In the genomic region with DNA sequence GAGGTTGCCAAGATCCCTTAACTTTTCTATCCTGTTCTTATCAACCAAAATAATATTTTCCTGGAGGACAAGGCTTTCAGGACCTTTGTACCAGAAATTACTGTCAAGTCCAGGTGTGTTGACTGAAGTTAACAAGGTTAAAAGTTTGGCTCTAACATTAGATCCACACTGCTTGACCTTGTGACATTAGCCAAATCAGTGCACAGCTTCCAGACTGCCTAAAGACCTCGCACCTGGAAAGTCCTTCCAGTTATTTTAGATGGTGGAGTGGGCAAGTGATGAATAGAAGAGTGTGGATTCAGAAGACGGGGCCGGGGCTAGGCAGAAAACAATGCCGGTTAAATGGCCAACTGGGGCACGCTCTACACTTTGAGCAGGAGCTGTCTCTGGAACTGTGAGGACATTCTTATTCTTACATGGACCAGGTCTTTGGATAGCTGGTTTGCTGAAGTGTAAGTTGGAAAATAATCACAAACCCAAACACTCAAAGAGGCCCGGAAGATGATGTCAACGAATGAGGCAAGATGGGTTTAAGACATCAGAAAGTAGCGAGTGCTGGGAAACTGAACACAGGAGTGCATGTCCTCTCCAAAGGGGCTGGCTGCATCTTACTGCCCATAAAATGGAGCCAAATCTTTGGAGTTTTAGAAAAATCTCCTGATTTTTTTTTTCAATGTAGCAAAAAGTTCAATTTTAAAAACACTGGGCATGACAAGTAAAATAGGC, we compare ENCODE assay signal across 15 cellular contexts. TPM values are rescaled to one million over a fixed set of nuclear protein-coding genes. Genes with fewer than 3 reads are reported as not detected.
DNase-seq lines count a peak whose midpoint lies in the region; ATAC-seq and FAIRE-seq lines count a peak whose summit lies in the region.
"Had no signal": no experiment of that assay in that cellular context is flagged by ENCODE, and none has a peak within 500 bp of the region (broad histone marks: within the 10 kb centered on the region; RNA-seq: fewer than 3 reads in every experiment).

No MANE protein-coding gene starts in this region.

- peak overlapping the region; percentile 42 for H3K27ac Mint-ChIP-seq in activated T-cell treated with anti-CD3 and anti-CD28 coated beads, Interleukin-2, amount 50 U/mL, for 24 hours
- peak overlapping the region in 5 of 9 donors; percentile 5 to 78 (median 43) for H3K27ac Mint-ChIP-seq in naive thymus-derived CD4-positive, alpha-beta T cell
- H3K27ac Mint-ChIP-seq: activated CD4-positive, alpha-beta memory T cell treated with anti-CD3 and anti-CD28 coated beads for 36 hours; activated naive CD8-positive, alpha-beta T cell treated with anti-CD3 and anti-CD28 coated beads, Interleukin-2, amount 50 U/mL, for 24 hours; T-helper 1 cell treated with Interleukin-12 subunit alpha and Interleukin-12 subunit beta and Interleukin-4 antibody, amounts not matched to agents 30 μg/mL and 1 μg/mL, for 36 hours had no signal

- DNase-seq in activated T-cell treated with anti-CD3 and anti-CD28 coated beads, Interleukin-2, amount 50 U/mL, for 24 hours: no peak
- DNase-seq in activated T-cell treated with anti-CD3 and anti-CD28 coated beads, Interleukin-2, amount 50 U/mL, for 1 hour: no peak
- peak; percentile 14 for DNase-seq in dermis blood vessel endothelial cell
- no peak for DNase-seq in naive thymus-derived CD4-positive, alpha-beta T cell
- no peak for DNase-seq in urothelium cell line (ENCODE audit: low spot score)
- DNase-seq: 8988T; activated CD4-positive, alpha-beta memory T cell treated with anti-CD3 and anti-CD28 coated beads for 36 hours; activated naive CD8-positive, alpha-beta T cell treated with anti-CD3 and anti-CD28 coated beads, Interleukin-2, amount 50 U/mL, for 24 hours; DMS79; effector CD8-positive, alpha-beta T cell; NCI-H2081 had no signal

- no peak overlapping the region for H3K4me3 Mint-ChIP-seq in activated T-cell treated with anti-CD3 and anti-CD28 coated beads, Interleukin-2, amount 50 U/mL, for 24 hours
- H3K4me3 Mint-ChIP-seq in naive thymus-derived CD4-positive, alpha-beta T cell: peak overlapping the region in 2 of 10 donors; percentile 6 to 27
- H3K4me3 Mint-ChIP-seq: activated CD4-positive, alpha-beta memory T cell treated with anti-CD3 and anti-CD28 coated beads for 36 hours; activated naive CD8-positive, alpha-beta T cell treated with anti-CD3 and anti-CD28 coated beads, Interleukin-2, amount 50 U/mL, for 24 hours; T-helper 1 cell treated with Interleukin-12 subunit alpha and Interleukin-12 subunit beta and Interleukin-4 antibody, amounts not matched to agents 30 μg/mL and 1 μg/mL, for 36 hours had no signal

- peaks cover 4 to 55% (median 17%) of the 10 kb centered on the region in 3 experiments for H3K36me3 ChIP-seq in naive thymus-derived CD4-positive, alpha-beta T cell (ENCODE audit: control insufficient read depth in 2 of 3, insufficient read depth in 3 of 3, low read length in 3 of 3)

- no peaks in the 10 kb centered on the region for H3K9me3 ChIP-seq in naive thymus-derived CD4-positive, alpha-beta T cell (ENCODE audit: control insufficient read depth in 2 of 3, low read length in 3 of 3)

- H3K27ac ChIP-seq in naive thymus-derived CD4-positive, alpha-beta T cell (ENCODE audit: low read depth, low read length): no peak overlapping the region

- H3K36me3 Mint-ChIP-seq in activated T-cell treated with anti-CD3 and anti-CD28 coated beads, Interleukin-2, amount 50 U/mL, for 24 hours (ENCODE audit: low read depth): peaks cover 79% of the 10 kb centered on the region
- H3K36me3 Mint-ChIP-seq in naive thymus-derived CD4-positive, alpha-beta T cell: peaks cover 21 to 59% (median 57%) of the 10 kb centered on the region in 5 donors

- peaks cover 35% of the 10 kb centered on the region for H3K4me1 Mint-ChIP-seq in activated T-cell treated with anti-CD3 and anti-CD28 coated beads, Interleukin-2, amount 50 U/mL, for 24 hours (ENCODE audit: low read depth)
- peaks cover 25 to 47% (median 34%) of the 10 kb centered on the region in 7 donors for H3K4me1 Mint-ChIP-seq in naive thymus-derived CD4-positive, alpha-beta T cell

- CTCF ChIA-PET in naive thymus-derived CD4-positive, alpha-beta T cell (lab: Charles Lee): interaction anchor here (0.7 to 4.3 kb wide), 13 partner anchors 9 to 432 kb away, joined by 3 to 110 read pairs (median 4); no protein-coding TSS in a partner anchor

- no peaks in the 10 kb centered on the region for H3K27me3 Mint-ChIP-seq in activated T-cell treated with anti-CD3 and anti-CD28 coated beads, Interleukin-2, amount 50 U/mL, for 24 hours
- H3K27me3 Mint-ChIP-seq in naive thymus-derived CD4-positive, alpha-beta T cell: no peaks in the 10 kb centered on the region
- H3K27me3 Mint-ChIP-seq: activated CD4-positive, alpha-beta memory T cell treated with anti-CD3 and anti-CD28 coated beads for 36 hours; activated naive CD8-positive, alpha-beta T cell treated with anti-CD3 and anti-CD28 coated beads, Interleukin-2, amount 50 U/mL, for 24 hours had no signal

- no peaks in the 10 kb centered on the region for H3K27me3 ChIP-seq in naive thymus-derived CD4-positive, alpha-beta T cell (ENCODE audit: control insufficient read depth in 2 of 2, insufficient read depth in 2 of 2, low read length in 2 of 2)

- intact Hi-C loops in naive thymus-derived CD4-positive, alpha-beta T cell (cut with micrococcal nuclease): loop anchor here in 1 of 2 donors (1.0 to 5.0 kb wide), 3 partner anchors 47 to 462 kb away; partner anchors contain the start of genes DMAC2L and L2HGDH

- POLR2A ChIA-PET in naive thymus-derived CD4-positive, alpha-beta T cell (lab: Charles Lee): interaction anchor here (0.7 to 4.3 kb wide), 4 partner anchors 54 to 93 kb away, joined by 3 to 29 read pairs (median 12); partner anchors contain the start of gene NIN

- FAIRE-seq in urothelium cell line (lab: Jason Lieb, UNC): peak; percentile 48

- peaks cover 17% of the 10 kb centered on the region in 2 donors for H3K4me1 ChIP-seq in naive thymus-derived CD4-positive, alpha-beta T cell (ENCODE audit: control insufficient read depth in 2 of 2, insufficient read depth in 2 of 2, low read length in 2 of 2)

- no peak overlapping the region for H3K4me3 ChIP-seq in naive thymus-derived CD4-positive, alpha-beta T cell (ENCODE audit: low read length)

- H3K9me3 Mint-ChIP-seq in activated T-cell treated with anti-CD3 and anti-CD28 coated beads, Interleukin-2, amount 50 U/mL, for 24 hours: no peaks in the 10 kb centered on the region
- no peaks in the 10 kb centered on the region for H3K9me3 Mint-ChIP-seq in naive thymus-derived CD4-positive, alpha-beta T cell
- H3K9me3 Mint-ChIP-seq: activated CD4-positive, alpha-beta memory T cell treated with anti-CD3 and anti-CD28 coated beads for 36 hours; activated naive CD8-positive, alpha-beta T cell treated with anti-CD3 and anti-CD28 coated beads, Interleukin-2, amount 50 U/mL, for 24 hours; T-helper 1 cell treated with Interleukin-12 subunit alpha and Interleukin-12 subunit beta and Interleukin-4 antibody, amounts not matched to agents 30 μg/mL and 1 μg/mL, for 36 hours had no signal

- no peak for ATAC-seq in naive thymus-derived CD4-positive, alpha-beta T cell
- ATAC-seq in HG03342 (IDR thresholded peaks at IDR 0.05; ENCODE audit: unreplicated experiment) (no peak), HG02759 (IDR thresholded peaks at IDR 0.05; ENCODE audit: unreplicated experiment) (no peak), GM19467 (IDR thresholded peaks at IDR 0.05; ENCODE audit: unreplicated experiment) (no peak)
- ATAC-seq: activated naive CD8-positive, alpha-beta T cell treated with anti-CD3 and anti-CD28 coated beads, Interleukin-2, amount 50 U/mL, for 24 hours had no signal

RNA-seq across cellular contexts. Expression of gene NIN, which starts 56.3 kb away (rescaled TPM):
- total RNA-seq in dermis blood vessel endothelial cell: 45.6 and 49.1 TPM in 2 replicates
- total RNA-seq in naive thymus-derived CD4-positive, alpha-beta T cell: 100 to 1,000 TPM in 4 of 5 experiments, 10 to 100 TPM in 1; 84.5 to 149 (median 128) TPM
- 10 to 100 TPM; 51.1 to 80.8 TPM for polyA plus RNA-seq in naive thymus-derived CD4-positive, alpha-beta T cell
